8 cellular contexts compared by ENCODE assay signal in genomic region chr4:163548481-163549243, GRCh38. TPM values are rescaled to one million over a fixed set of nuclear protein-coding genes. Genes with fewer than 3 reads are reported as not detected.
DNase-seq lines count a peak whose midpoint lies in the region; ATAC-seq and TF ChIP-seq lines count a peak whose summit lies in the region.

No MANE protein-coding gene starts in this region.

- TF ChIP-seq CTCF in colonic mucosa (IDR thresholded peaks at IDR 0.05) = peak; percentile 45

- peak; percentile 37 for ATAC-seq in GM19452 (IDR thresholded peaks at IDR 0.05; ENCODE audit: unreplicated experiment)

- TF ChIP-seq RAD21 in Ishikawa (IDR thresholded peaks at IDR 0.05; ENCODE audit: low read depth) = peak; percentile 70

- in situ Hi-C loops in Caki2 (cut with HindIII; ENCODE audit: low pct_unique_long_range_greater_than_20kb, low sequenced_read_pairs) = no loop called here

- H3K4me1 ChIP-seq in colonic mucosa = no peaks in the 10 kb centered on the region

- H3K27me3 ChIP-seq in colonic mucosa = no peaks in the 10 kb centered on the region

- no peak overlapping the region for H3K9ac ChIP-seq in colonic mucosa (ENCODE audit: low read depth in 2 of 2, low read length in 2 of 2)

- H3K27ac ChIP-seq in colonic mucosa = no peak overlapping the region

- intact Hi-C loops in colonic mucosa (cut with DNase I) = loop anchor here (5.0 to 10.0 kb wide), 2 partner anchors 214 to 1051 kb away; partner anchors contain the start of gene NPY1R

- H3K36me3 ChIP-seq in colonic mucosa = no peaks in the 10 kb centered on the region

- no peaks in the 10 kb centered on the region for H3K9me3 ChIP-seq in colonic mucosa

- DNase-seq in Caki2 (ENCODE audit: low read depth) (peak; percentile 47), RPMI7951 (ENCODE audit: low read depth) (peak; percentile 52), colonic mucosa (peak; percentile 33), lung microvascular endothelial cell (ENCODE audit: low read depth in 2 of 2) (peak; percentile 69 to 79), T1000 (lab: John Stamatoyannopoulos, UW) (no peak)
- no peak for DNase-seq in stimulated activated naive CD4-positive, alpha-beta T cell treated with Interleukin-2 at 50 U/mL for 16 hours (lab: John Stamatoyannopoulos, UW)

- no peak for TF ChIP-seq EP300 in Ishikawa (IDR thresholded peaks at IDR 0.05; ENCODE audit: borderline replicate concordance)

- H3K4me3 ChIP-seq in colonic mucosa = no peak overlapping the region

TF ChIP-seq in Ishikawa, 13 proteins besides CTCF, POLR2A, EP300 and RAD21:
- TF ChIP-seq YY1 (IDR thresholded peaks at IDR 0.05; ENCODE audit: low read depth) (no peak), FOXM1 (IDR thresholded peaks at IDR 0.05; ENCODE audit: borderline replicate concordance, low read depth) (no peak), TEAD4 (IDR thresholded peaks at IDR 0.05) (no peak), CEBPB (IDR thresholded peaks at IDR 0.05) (no peak), NFIC (IDR thresholded peaks at IDR 0.05) (no peak), EGR1 (IDR thresholded peaks at IDR 0.05) (no peak), TAF1 (IDR thresholded peaks at IDR 0.05; ENCODE audit: low read depth) (no peak), TCF12 (IDR thresholded peaks at IDR 0.05; ENCODE audit: low read depth) (no peak), CREB1 (IDR thresholded peaks at IDR 0.05; ENCODE audit: low read depth) (no peak), ZBTB7A (IDR thresholded peaks at IDR 0.05; ENCODE audit: low read depth) (no peak)
- TF ChIP-seq, protein P1, sequence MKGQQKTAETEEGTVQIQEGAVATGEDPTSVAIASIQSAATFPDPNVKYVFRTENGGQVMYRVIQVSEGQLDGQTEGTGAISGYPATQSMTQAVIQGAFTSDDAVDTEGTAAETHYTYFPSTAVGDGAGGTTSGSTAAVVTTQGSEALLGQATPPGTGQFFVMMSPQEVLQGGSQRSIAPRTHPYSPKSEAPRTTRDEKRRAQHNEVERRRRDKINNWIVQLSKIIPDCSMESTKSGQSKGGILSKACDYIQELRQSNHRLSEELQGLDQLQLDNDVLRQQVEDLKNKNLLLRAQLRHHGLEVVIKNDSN (IDR thresholded peaks at IDR 0.05) = no peak
- TF ChIP-seq, protein P2, sequence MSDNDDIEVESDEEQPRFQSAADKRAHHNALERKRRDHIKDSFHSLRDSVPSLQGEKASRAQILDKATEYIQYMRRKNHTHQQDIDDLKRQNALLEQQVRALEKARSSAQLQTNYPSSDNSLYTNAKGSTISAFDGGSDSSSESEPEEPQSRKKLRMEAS (IDR thresholded peaks at IDR 0.05) = no peak
- TF ChIP-seq, protein P3, sequence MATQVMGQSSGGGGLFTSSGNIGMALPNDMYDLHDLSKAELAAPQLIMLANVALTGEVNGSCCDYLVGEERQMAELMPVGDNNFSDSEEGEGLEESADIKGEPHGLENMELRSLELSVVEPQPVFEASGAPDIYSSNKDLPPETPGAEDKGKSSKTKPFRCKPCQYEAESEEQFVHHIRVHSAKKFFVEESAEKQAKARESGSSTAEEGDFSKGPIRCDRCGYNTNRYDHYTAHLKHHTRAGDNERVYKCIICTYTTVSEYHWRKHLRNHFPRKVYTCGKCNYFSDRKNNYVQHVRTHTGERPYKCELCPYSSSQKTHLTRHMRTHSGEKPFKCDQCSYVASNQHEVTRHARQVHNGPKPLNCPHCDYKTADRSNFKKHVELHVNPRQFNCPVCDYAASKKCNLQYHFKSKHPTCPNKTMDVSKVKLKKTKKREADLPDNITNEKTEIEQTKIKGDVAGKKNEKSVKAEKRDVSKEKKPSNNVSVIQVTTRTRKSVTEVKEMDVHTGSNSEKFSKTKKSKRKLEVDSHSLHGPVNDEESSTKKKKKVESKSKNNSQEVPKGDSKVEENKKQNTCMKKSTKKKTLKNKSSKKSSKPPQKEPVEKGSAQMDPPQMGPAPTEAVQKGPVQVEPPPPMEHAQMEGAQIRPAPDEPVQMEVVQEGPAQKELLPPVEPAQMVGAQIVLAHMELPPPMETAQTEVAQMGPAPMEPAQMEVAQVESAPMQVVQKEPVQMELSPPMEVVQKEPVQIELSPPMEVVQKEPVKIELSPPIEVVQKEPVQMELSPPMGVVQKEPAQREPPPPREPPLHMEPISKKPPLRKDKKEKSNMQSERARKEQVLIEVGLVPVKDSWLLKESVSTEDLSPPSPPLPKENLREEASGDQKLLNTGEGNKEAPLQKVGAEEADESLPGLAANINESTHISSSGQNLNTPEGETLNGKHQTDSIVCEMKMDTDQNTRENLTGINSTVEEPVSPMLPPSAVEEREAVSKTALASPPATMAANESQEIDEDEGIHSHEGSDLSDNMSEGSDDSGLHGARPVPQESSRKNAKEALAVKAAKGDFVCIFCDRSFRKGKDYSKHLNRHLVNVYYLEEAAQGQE (IDR thresholded peaks at IDR 0.05; ENCODE audit: low read depth) = no peak

RNA-seq across cellular contexts. Expression of gene TMA16, which starts 54.2 kb away (rescaled TPM):
- 18.6 and 43.8 TPM in 2 replicates for total RNA-seq in Caki2 (2014; rRNA removed; shearing (Covaris generic); ENCODE audit: low replicate concordance)
- total RNA-seq in RPMI7951 (2014; rRNA removed; shearing (Covaris generic)) = 31.5 and 35.1 TPM in 2 replicates
- 10 to 100 TPM; 15.8 to 21.3 TPM for total RNA-seq in colonic mucosa
- total RNA-seq in lung microvascular endothelial cell = 14.9 and 18.3 TPM in 2 replicates

Comparison
In these comparisons a context has a peak if more than half of its experiments do, and no peak if none do; other contexts are left out.
1. DNase-seq: peak in Caki2 (single experiment), RPMI7951 (single experiment), colonic mucosa (single experiment) and lung microvascular endothelial cell (2 of 2); none in stimulated activated naive CD4-positive, alpha-beta T cell treated with Interleukin-2 at 50 U/mL for 16 hours (single experiment) and T1000 (single experiment).